ENCODE assay signal across 9 cellular contexts in the genomic region with DNA sequence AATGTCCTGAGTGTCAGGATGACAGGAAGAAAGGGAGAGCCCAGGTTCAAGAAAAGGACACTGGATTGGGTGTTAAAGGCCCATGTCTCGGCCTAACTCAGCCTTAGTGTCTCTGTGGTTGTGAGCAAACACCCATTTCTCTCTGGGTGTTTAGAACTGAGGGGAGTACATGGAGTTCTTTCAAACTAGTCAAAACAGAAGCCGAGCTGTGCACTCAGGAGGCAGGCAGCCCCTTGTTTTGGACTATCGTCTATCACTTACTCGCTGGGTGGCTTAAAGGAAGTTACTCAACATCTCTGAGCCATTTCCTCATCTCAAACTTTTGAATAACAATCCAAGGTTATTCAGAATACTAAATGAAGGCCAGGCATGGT. TPM values are rescaled to one million over a fixed set of nuclear protein-coding genes. Genes with fewer than 3 reads are reported as not detected.
DNase-seq lines count a peak whose midpoint lies in the region; ATAC-seq lines count a peak whose summit lies in the region.
"Had no signal": no experiment of that assay in that cellular context is flagged by ENCODE, and none has a peak within 500 bp of the region (broad histone marks: within the 10 kb centered on the region; RNA-seq: fewer than 3 reads in every experiment).

No MANE protein-coding gene starts in this region.

- no peaks in the 10 kb centered on the region for H3K27me3 Mint-ChIP-seq in activated CD4-positive, alpha-beta T cell treated with anti-CD3 and anti-CD28 coated beads, Interleukin-2, amount 10 ng/mL, durations not matched to agents 7 days and 5 days

- POLR2A ChIA-PET in activated CD4-positive, alpha-beta T cell treated with anti-CD3 and anti-CD28 coated beads, Interleukin-2, amount 10 ng/mL, durations not matched to agents 7 days and 5 days (lab: Charles Lee): no interaction called here

- CTCF ChIA-PET in activated CD4-positive, alpha-beta T cell treated with anti-CD3 and anti-CD28 coated beads, Interleukin-2, amount 10 ng/mL, durations not matched to agents 7 days and 5 days (lab: Charles Lee): interaction anchor here (0.6 to 3.0 kb wide), 10 partner anchors 9 to 85 kb away, joined by 3 to 20 read pairs (median 4); partner anchors contain the start of gene NAIF1

- no peak overlapping the region for H3K4me3 ChIP-seq in Jurkat, Clone E6-1 (ENCODE audit: low read length)

- peak overlapping the region; percentile 98 for H3K27ac Mint-ChIP-seq in activated CD4-positive, alpha-beta T cell treated with anti-CD3 and anti-CD28 coated beads, Interleukin-2, amount 10 ng/mL, durations not matched to agents 7 days and 5 days

- DNase-seq in Jurkat, Clone E6-1 (ENCODE audit: low read depth, low spot score): peak; percentile 54
- peak; percentile 61 for DNase-seq in activated CD4-positive, alpha-beta T cell treated with anti-CD3 and anti-CD28 coated beads, Interleukin-2, amount 10 ng/mL, durations not matched to agents 7 days and 5 days
- DNase-seq in stimulated activated CD4-positive, alpha-beta T cell treated with anti-CD3 and anti-CD28 coated beads, Interleukin-4, amount 100 ng/mL, for 24 hours: peak; percentile 66
- no peak for DNase-seq in ACHN
- no peak for DNase-seq in putamen (ENCODE audit: low spot score)
- no peak for DNase-seq in NCI-H82 treated with DMSO at 0.1 percent for 48 hours (lab: John Stamatoyannopoulos, UW; ENCODE audit: unreplicated experiment)
- DNase-seq: NCI-H2171 had no signal

- peaks cover 9% of the 10 kb centered on the region for H3K36me3 Mint-ChIP-seq in activated CD4-positive, alpha-beta T cell treated with anti-CD3 and anti-CD28 coated beads, Interleukin-2, amount 10 ng/mL, durations not matched to agents 7 days and 5 days (ENCODE audit: low read depth)

- H3K4me1 Mint-ChIP-seq in activated CD4-positive, alpha-beta T cell treated with anti-CD3 and anti-CD28 coated beads, Interleukin-2, amount 10 ng/mL, durations not matched to agents 7 days and 5 days: peaks cover 90% of the 10 kb centered on the region

- ATAC-seq in esophagus mucosa (peak; percentile 14), HG02610 (IDR thresholded peaks at IDR 0.05; ENCODE audit: unreplicated experiment) (no peak)

- in situ Hi-C loops in ACHN (cut with HindIII; ENCODE audit: low pct_ligation_motif_present, low pct_unique_long_range_greater_than_20kb, low sequenced_read_pairs): no loop called here

- H3K4me3 Mint-ChIP-seq in activated CD4-positive, alpha-beta T cell treated with anti-CD3 and anti-CD28 coated beads, Interleukin-2, amount 10 ng/mL, durations not matched to agents 7 days and 5 days: peak overlapping the region; percentile 81

- peaks cover 2% of the 10 kb centered on the region for H3K9me3 Mint-ChIP-seq in activated CD4-positive, alpha-beta T cell treated with anti-CD3 and anti-CD28 coated beads, Interleukin-2, amount 10 ng/mL, durations not matched to agents 7 days and 5 days

RNA-seq across cellular contexts. Expression of gene NAIF1, which starts 40.0 kb away (rescaled TPM):
- 13.1 TPM for polyA plus RNA-seq in Jurkat, Clone E6-1 (2012; ENCODE audit: insufficient read depth, insufficient read length)
- 10 to 100 TPM; 13.9 to 14.2 TPM for total RNA-seq in activated CD4-positive, alpha-beta T cell treated with anti-CD3 and anti-CD28 coated beads, Interleukin-2, amount 10 ng/mL, durations not matched to agents 7 days and 5 days
- 7.1 TPM for total RNA-seq in esophagus mucosa

RNA-seq across cellular contexts. Expression of gene SLC25A25, which starts 40.9 kb away (rescaled TPM):
- polyA plus RNA-seq in Jurkat, Clone E6-1 (2012; ENCODE audit: insufficient read depth, insufficient read length): 23.5 TPM
- total RNA-seq in activated CD4-positive, alpha-beta T cell treated with anti-CD3 and anti-CD28 coated beads, Interleukin-2, amount 10 ng/mL, durations not matched to agents 7 days and 5 days: 10 to 100 TPM; 14.6 to 18.4 TPM
- 15.2 TPM for total RNA-seq in esophagus mucosa

RNA-seq across cellular contexts. Expression of gene EEIG1, which starts 46.4 kb away (rescaled TPM):
- polyA plus RNA-seq in Jurkat, Clone E6-1 (2012; ENCODE audit: insufficient read depth, insufficient read length): 20.4 TPM
- 100 to 1,000 TPM; 412 to 477 TPM for total RNA-seq in activated CD4-positive, alpha-beta T cell treated with anti-CD3 and anti-CD28 coated beads, Interleukin-2, amount 10 ng/mL, durations not matched to agents 7 days and 5 days
- 108 TPM for total RNA-seq in esophagus mucosa

Comparison
In these comparisons a context has a peak if more than half of its experiments do, and no peak if none do; other contexts are left out.
1. DNase-seq: peak in Jurkat, Clone E6-1 (single experiment), activated CD4-positive, alpha-beta T cell treated with anti-CD3 and anti-CD28 coated beads, Interleukin-2, amount 10 ng/mL, durations not matched to agents 7 days and 5 days (single experiment) and stimulated activated CD4-positive, alpha-beta T cell treated with anti-CD3 and anti-CD28 coated beads, Interleukin-4, amount 100 ng/mL, for 24 hours (single experiment); none in ACHN (single experiment), putamen (single experiment) and NCI-H82 treated with DMSO at 0.1 percent for 48 hours (single experiment).